In genomic region chr7:148035950-148036349, GRCh38 we compare ENCODE assay signal across 22 cellular contexts.
DNase-seq lines count a peak whose midpoint lies in the region; ATAC-seq and TF ChIP-seq lines count a peak whose summit lies in the region.
"Had no signal": no experiment of that assay in that cellular context is flagged by ENCODE, and none has a peak within 500 bp of the region (broad histone marks: within the 10 kb centered on the region; RNA-seq: fewer than 3 reads in every experiment).

No MANE protein-coding gene starts in this region.

- no peaks in the 10 kb centered on the region for H3K36me3 ChIP-seq in hepatocyte (replicated peaks; ENCODE audit: insufficient read depth, low read depth)
- H3K36me3 ChIP-seq in body of pancreas (replicated peaks in 1 of 2; ENCODE audit: insufficient read depth in 1 of 2, low read depth in 2 of 2): no peaks in the 10 kb centered on the region
- H3K36me3 ChIP-seq: BE2C, BLaER1 had no signal

- DNase-seq in hepatocyte (ENCODE audit: low spot score) (peak; percentile 20), mucosa of gallbladder (ENCODE audit: low spot score) (peak; percentile 23), body of pancreas (no peak), SW 1271 (lab: John Stamatoyannopoulos, UW) (no peak)
- DNase-seq: 8988T; ACHN; BE2C; C1 segment of cervical spinal cord; CD4-positive, alpha-beta memory T cell; CD4-positive, CD25-positive, alpha-beta regulatory T cell; CD8-positive, alpha-beta memory T cell; COR-L47; DMS 273 treated with DMSO at 0.1 percent for 48 hours; DMS153; DMS53; DMS79; DND-41; EL; GDM1 had no signal

- H4K20me1 ChIP-seq in hepatocyte (ENCODE audit: insufficient read depth, poor library complexity, severe bottlenecking): no peaks in the 10 kb centered on the region
- H4K20me1 ChIP-seq: BLaER1 had no signal

- H2AFZ ChIP-seq in hepatocyte: no peak overlapping the region

- intact Hi-C loops in body of pancreas (cut with DNase I): no loop called here

- ATAC-seq in GM21723 (IDR thresholded peaks at IDR 0.05; ENCODE audit: unreplicated experiment) (no peak), body of pancreas (no peak)
- ATAC-seq: GM12878 had no signal

- H3K79me2 ChIP-seq in hepatocyte: no peaks in the 10 kb centered on the region

- H3K4me3 ChIP-seq in hepatocyte (no peak overlapping the region), body of pancreas (no peak overlapping the region)
- H3K4me3 ChIP-seq: BLaER1, GM12878 had no signal

- peak overlapping the region; percentile 37 for H3K27ac ChIP-seq in hepatocyte
- no peak overlapping the region for H3K27ac ChIP-seq in body of pancreas
- H3K27ac ChIP-seq: BLaER1 had no signal

- no peaks in the 10 kb centered on the region for H3K27me3 ChIP-seq in hepatocyte
- no peaks in the 10 kb centered on the region for H3K27me3 ChIP-seq in body of pancreas
- H3K27me3 ChIP-seq: BE2C, BLaER1 had no signal

- H3K9me2 ChIP-seq in hepatocyte (replicated peaks; ENCODE audit: insufficient read depth): no peaks in the 10 kb centered on the region

- no peak for TF ChIP-seq POLR2A in body of pancreas (IDR thresholded peaks at IDR 0.05)

- TF ChIP-seq CTCF in hepatocyte (IDR thresholded peaks at IDR 0.05; ENCODE audit: poor library complexity): no peak
- TF ChIP-seq CTCF in body of pancreas (IDR thresholded peaks at IDR 0.05): no peak

- 85% methylated on average over 1 of the region's 1 CpG for WGBS in hepatocyte (ENCODE audit: low lambda C conversion rate, missing lambda C conversion rate)
- WGBS in body of pancreas, 2 donors: 46 to 56% methylated on average over 1 of the region's 1 CpG

- no peaks in the 10 kb centered on the region for H3K9me3 ChIP-seq in hepatocyte (ENCODE audit: low read depth)
- no peaks in the 10 kb centered on the region for H3K9me3 ChIP-seq in body of pancreas
- H3K9me3 ChIP-seq: BE2C, BLaER1 had no signal

- no peak overlapping the region for H3K4me2 ChIP-seq in hepatocyte
- H3K4me2 ChIP-seq: BLaER1 had no signal

- H3K4me1 ChIP-seq in hepatocyte (ENCODE audit: insufficient read depth) (peaks cover 8% of the 10 kb centered on the region), body of pancreas (no peaks in the 10 kb centered on the region)

Comparison
In these comparisons a context has a peak if more than half of its experiments do, and no peak if none do; other contexts are left out.
1. DNase-seq: peak in hepatocyte (single experiment) and mucosa of gallbladder (single experiment); none in body of pancreas (0 of 4) and SW 1271 (0 of 2).